1 cellular context compared by ENCODE assay signal in the genomic region with DNA sequence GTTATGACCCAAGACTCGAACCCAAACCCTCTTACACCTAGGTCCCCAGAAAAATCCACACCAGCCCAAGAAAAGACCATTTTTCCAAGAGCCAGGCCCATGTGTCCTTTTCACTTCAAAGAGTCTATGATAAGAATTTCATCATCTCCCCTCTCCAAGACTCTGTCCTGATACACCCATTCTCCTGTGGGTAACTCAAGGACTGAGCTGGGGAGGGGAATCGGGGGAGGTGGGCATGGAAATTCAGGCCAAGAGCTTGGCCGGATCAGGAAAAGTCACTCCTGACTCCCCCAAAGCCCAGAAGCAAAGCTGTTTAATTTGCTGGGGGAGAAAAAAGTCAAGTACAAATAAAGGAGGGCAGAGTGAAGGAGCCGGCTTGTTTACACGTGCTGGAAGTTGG.
TF ChIP-seq lines count a peak whose summit lies in the region.

No MANE protein-coding gene starts in this region.

TF ChIP-seq in IMR-90, 13 proteins besides CTCF, POLR2A, EP300 and RAD21:
- TF ChIP-seq, protein P1, sequence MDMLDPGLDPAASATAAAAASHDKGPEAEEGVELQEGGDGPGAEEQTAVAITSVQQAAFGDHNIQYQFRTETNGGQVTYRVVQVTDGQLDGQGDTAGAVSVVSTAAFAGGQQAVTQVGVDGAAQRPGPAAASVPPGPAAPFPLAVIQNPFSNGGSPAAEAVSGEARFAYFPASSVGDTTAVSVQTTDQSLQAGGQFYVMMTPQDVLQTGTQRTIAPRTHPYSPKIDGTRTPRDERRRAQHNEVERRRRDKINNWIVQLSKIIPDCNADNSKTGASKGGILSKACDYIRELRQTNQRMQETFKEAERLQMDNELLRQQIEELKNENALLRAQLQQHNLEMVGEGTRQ (IDR thresholded peaks at IDR 0.05; ENCODE audit: low read depth, low read length): no peak
- TF ChIP-seq MAFK (IDR thresholded peaks at IDR 0.05; ENCODE audit: low read depth, low read length) (no peak), SMC3 (IDR thresholded peaks at IDR 0.05; ENCODE audit: low read depth, low read length) (no peak), RFX5 (IDR thresholded peaks at IDR 0.05; ENCODE audit: low read depth, low read length) (no peak), RCOR1 (IDR thresholded peaks at IDR 0.05; ENCODE audit: insufficient replicate concordance, low read length) (no peak), BHLHE40 (IDR thresholded peaks at IDR 0.05; ENCODE audit: low read depth, low read length) (no peak), MAZ (IDR thresholded peaks at IDR 0.05; ENCODE audit: borderline replicate concordance, low read depth, low read length) (no peak), CHD1 (IDR thresholded peaks at IDR 0.05; ENCODE audit: low read depth, low read length) (no peak)
